1 cellular context compared by ENCODE assay signal in genomic region chr1:208243851-208244583, GRCh38.
A peak's percentile ranks its signal among the peaks of the same experiment; 100 is the strongest.
TF ChIP-seq lines count a peak whose summit lies in the region.

PLXNA2 (minus strand) TSS chr1:208244384; CDS start chr1:208217922, 26,462 bp downstream.

TF ChIP-seq in HepG2, 621 proteins besides CTCF, POLR2A, EP300 and RAD21 (continued from another document and continues in another):
- TF ChIP-seq, protein P1, sequence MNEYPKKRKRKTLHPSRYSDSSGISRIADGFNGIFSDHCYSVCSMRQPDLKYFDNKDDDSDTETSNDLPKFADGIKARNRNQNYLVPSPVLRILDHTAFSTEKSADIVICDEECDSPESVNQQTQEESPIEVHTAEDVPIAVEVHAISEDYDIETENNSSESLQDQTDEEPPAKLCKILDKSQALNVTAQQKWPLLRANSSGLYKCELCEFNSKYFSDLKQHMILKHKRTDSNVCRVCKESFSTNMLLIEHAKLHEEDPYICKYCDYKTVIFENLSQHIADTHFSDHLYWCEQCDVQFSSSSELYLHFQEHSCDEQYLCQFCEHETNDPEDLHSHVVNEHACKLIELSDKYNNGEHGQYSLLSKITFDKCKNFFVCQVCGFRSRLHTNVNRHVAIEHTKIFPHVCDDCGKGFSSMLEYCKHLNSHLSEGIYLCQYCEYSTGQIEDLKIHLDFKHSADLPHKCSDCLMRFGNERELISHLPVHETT (CRISPR knock-in tag; conservative IDR thresholded peaks at IDR 0.05), result no peak
- TF ChIP-seq ZNF501 (CRISPR knock-in tag; IDR thresholded peaks at IDR 0.05) (no peak), NFKBIZ (CRISPR knock-in tag; IDR thresholded peaks at IDR 0.05) (no peak), HNRNPLL (IDR thresholded peaks at IDR 0.05; ENCODE audit: low read depth, low read length, poor library complexity, severe bottlenecking) (peak; percentile 65), THYN1 (CRISPR knock-in tag; IDR thresholded peaks at IDR 0.05; ENCODE audit: borderline replicate concordance, low read depth) (no peak), GABPB1 (CRISPR knock-in tag; IDR thresholded peaks at IDR 0.05) (peak; percentile 45), RFX3 (CRISPR knock-in tag; IDR thresholded peaks at IDR 0.05) (no peak), ETV6 (CRISPR knock-in tag; conservative IDR thresholded peaks at IDR 0.05) (no peak), NCOA5 (CRISPR knock-in tag; IDR thresholded peaks at IDR 0.05) (no peak), TAF15 (IDR thresholded peaks at IDR 0.05; ENCODE audit: low read depth, low read length, poor library complexity, severe bottlenecking) (peak; percentile 39), GFI1 (CRISPR knock-in tag; IDR thresholded peaks at IDR 0.05; ENCODE audit: borderline replicate concordance) (peak; percentile 27; the same call in 1 of the 2 replicates), PLRG1 (conservative IDR thresholded peaks at IDR 0.05) (no peak), ZNF263 (CRISPR knock-in tag; IDR thresholded peaks at IDR 0.05) (peak; percentile 32; the same call in 1 of the 2 replicates), ZNF235 (CRISPR knock-in tag; IDR thresholded peaks at IDR 0.05; ENCODE audit: borderline replicate concordance) (no peak), BRF2 (CRISPR knock-in tag; IDR thresholded peaks at IDR 0.05) (no peak), JUND (CRISPR knock-in tag; IDR thresholded peaks at IDR 0.05) (no peak), NRL (CRISPR knock-in tag; IDR thresholded peaks at IDR 0.05; ENCODE audit: borderline replicate concordance) (no peak), SUZ12 (IDR thresholded peaks at IDR 0.05; ENCODE audit: low read depth, low read length) (no peak), SKI (IDR thresholded peaks at IDR 0.05; ENCODE audit: partially characterized antibody) (peak; percentile 36), TEAD3 (CRISPR knock-in tag; optimal IDR thresholded peaks at IDR 0.05; ENCODE audit: borderline replicate concordance) (no peak), ZNF770 (CRISPR knock-in tag; IDR thresholded peaks at IDR 0.05) (peak; percentile 82), ZNF343 (CRISPR knock-in tag; IDR thresholded peaks at IDR 0.05) (no peak), ARHGAP35 (CRISPR knock-in tag; IDR thresholded peaks at IDR 0.05; ENCODE audit: borderline replicate concordance) (no peak), CBFB (CRISPR knock-in tag; IDR thresholded peaks at IDR 0.05) (0 out of 2 replicates have a peak, but pooled peaks have one; percentile 40), KLF9 (CRISPR knock-in tag; IDR thresholded peaks at IDR 0.05; ENCODE audit: low read depth) (no peak), HMG20A (CRISPR knock-in tag; IDR thresholded peaks at IDR 0.05; ENCODE audit: borderline replicate concordance) (no peak), ZSCAN12 (CRISPR knock-in tag; IDR thresholded peaks at IDR 0.05) (no peak), ZFX (CRISPR knock-in tag; IDR thresholded peaks at IDR 0.05; ENCODE audit: low read depth) (no peak; the same call in 1 of the 2 replicates), ZNF556 (CRISPR knock-in tag; IDR thresholded peaks at IDR 0.05; ENCODE audit: borderline replicate concordance) (no peak), ZNF616 (CRISPR knock-in tag; IDR thresholded peaks at IDR 0.05; ENCODE audit: low read depth) (no peak), MAZ (IDR thresholded peaks at IDR 0.05; ENCODE audit: borderline replicate concordance, low read depth, low read length) (no peak), MAZ (CRISPR knock-in tag; IDR thresholded peaks at IDR 0.05; ENCODE audit: low read depth) (peak; percentile 57; the same call in 1 of the 2 replicates), ZSCAN25 (CRISPR knock-in tag; IDR thresholded peaks at IDR 0.05) (no peak), MXD4 (CRISPR knock-in tag; IDR thresholded peaks at IDR 0.05) (no peak), GTF2F1 (IDR thresholded peaks at IDR 0.05; ENCODE audit: low read length) (no peak), KAT2B (IDR thresholded peaks at IDR 0.05; ENCODE audit: borderline replicate concordance, low read depth, low read length) (no peak), ELF4 (CRISPR knock-in tag; IDR thresholded peaks at IDR 0.05; ENCODE audit: borderline replicate concordance) (no peak), ZGPAT (CRISPR knock-in tag; IDR thresholded peaks at IDR 0.05) (0 out of 2 replicates have a peak, but pooled peaks have one; percentile 27), PLSCR1 (CRISPR knock-in tag; IDR thresholded peaks at IDR 0.05; ENCODE audit: borderline replicate concordance) (no peak), ZNF329 (CRISPR knock-in tag; IDR thresholded peaks at IDR 0.05; ENCODE audit: low read depth) (no peak), AHR (CRISPR knock-in tag; IDR thresholded peaks at IDR 0.05) (no peak), U2AF2 (IDR thresholded peaks at IDR 0.05; ENCODE audit: low read depth, low read length) (no peak), GMEB2 (CRISPR knock-in tag; IDR thresholded peaks at IDR 0.05; ENCODE audit: low read depth) (no peak), MAFG (CRISPR knock-in tag; IDR thresholded peaks at IDR 0.05) (no peak), ZXDC (CRISPR knock-in tag; IDR thresholded peaks at IDR 0.05) (no peak), JARID2 (CRISPR knock-in tag; IDR thresholded peaks at IDR 0.05; ENCODE audit: insufficient replicate concordance) (no peak)
- TF ChIP-seq, protein P2, sequence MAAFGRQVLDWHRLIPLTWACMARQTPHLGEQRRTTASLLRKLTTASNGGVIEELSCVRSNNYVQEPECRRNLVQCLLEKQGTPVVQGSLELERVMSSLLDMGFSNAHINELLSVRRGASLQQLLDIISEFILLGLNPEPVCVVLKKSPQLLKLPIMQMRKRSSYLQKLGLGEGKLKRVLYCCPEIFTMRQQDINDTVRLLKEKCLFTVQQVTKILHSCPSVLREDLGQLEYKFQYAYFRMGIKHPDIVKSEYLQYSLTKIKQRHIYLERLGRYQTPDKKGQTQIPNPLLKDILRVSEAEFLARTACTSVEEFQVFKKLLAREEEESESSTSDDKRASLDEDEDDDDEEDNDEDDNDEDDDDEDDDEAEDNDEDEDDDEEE (CRISPR knock-in tag; IDR thresholded peaks at IDR 0.05), result no peak
- TF ChIP-seq, protein P3, sequence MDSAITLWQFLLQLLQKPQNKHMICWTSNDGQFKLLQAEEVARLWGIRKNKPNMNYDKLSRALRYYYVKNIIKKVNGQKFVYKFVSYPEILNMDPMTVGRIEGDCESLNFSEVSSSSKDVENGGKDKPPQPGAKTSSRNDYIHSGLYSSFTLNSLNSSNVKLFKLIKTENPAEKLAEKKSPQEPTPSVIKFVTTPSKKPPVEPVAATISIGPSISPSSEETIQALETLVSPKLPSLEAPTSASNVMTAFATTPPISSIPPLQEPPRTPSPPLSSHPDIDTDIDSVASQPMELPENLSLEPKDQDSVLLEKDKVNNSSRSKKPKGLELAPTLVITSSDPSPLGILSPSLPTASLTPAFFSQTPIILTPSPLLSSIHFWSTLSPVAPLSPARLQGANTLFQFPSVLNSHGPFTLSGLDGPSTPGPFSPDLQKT (CRISPR knock-in tag; IDR thresholded peaks at IDR 0.05; ENCODE audit: borderline replicate concordance), result no peak
- TF ChIP-seq, protein P4, sequence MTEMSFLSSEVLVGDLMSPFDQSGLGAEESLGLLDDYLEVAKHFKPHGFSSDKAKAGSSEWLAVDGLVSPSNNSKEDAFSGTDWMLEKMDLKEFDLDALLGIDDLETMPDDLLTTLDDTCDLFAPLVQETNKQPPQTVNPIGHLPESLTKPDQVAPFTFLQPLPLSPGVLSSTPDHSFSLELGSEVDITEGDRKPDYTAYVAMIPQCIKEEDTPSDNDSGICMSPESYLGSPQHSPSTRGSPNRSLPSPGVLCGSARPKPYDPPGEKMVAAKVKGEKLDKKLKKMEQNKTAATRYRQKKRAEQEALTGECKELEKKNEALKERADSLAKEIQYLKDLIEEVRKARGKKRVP (CRISPR knock-in tag; IDR thresholded peaks at IDR 0.05), result no peak
- TF ChIP-seq, protein P5, sequence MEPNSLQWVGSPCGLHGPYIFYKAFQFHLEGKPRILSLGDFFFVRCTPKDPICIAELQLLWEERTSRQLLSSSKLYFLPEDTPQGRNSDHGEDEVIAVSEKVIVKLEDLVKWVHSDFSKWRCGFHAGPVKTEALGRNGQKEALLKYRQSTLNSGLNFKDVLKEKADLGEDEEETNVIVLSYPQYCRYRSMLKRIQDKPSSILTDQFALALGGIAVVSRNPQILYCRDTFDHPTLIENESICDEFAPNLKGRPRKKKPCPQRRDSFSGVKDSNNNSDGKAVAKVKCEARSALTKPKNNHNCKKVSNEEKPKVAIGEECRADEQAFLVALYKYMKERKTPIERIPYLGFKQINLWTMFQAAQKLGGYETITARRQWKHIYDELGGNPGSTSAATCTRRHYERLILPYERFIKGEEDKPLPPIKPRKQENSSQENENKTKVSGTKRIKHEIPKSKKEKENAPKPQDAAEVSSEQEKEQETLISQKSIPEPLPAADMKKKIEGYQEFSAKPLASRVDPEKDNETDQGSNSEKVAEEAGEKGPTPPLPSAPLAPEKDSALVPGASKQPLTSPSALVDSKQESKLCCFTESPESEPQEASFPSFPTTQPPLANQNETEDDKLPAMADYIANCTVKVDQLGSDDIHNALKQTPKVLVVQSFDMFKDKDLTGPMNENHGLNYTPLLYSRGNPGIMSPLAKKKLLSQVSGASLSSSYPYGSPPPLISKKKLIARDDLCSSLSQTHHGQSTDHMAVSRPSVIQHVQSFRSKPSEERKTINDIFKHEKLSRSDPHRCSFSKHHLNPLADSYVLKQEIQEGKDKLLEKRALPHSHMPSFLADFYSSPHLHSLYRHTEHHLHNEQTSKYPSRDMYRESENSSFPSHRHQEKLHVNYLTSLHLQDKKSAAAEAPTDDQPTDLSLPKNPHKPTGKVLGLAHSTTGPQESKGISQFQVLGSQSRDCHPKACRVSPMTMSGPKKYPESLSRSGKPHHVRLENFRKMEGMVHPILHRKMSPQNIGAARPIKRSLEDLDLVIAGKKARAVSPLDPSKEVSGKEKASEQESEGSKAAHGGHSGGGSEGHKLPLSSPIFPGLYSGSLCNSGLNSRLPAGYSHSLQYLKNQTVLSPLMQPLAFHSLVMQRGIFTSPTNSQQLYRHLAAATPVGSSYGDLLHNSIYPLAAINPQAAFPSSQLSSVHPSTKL (CRISPR knock-in tag; IDR thresholded peaks at IDR 0.05), result no peak
